Comparison of ENCODE assay signal across 1 cellular context in the genomic region with DNA sequence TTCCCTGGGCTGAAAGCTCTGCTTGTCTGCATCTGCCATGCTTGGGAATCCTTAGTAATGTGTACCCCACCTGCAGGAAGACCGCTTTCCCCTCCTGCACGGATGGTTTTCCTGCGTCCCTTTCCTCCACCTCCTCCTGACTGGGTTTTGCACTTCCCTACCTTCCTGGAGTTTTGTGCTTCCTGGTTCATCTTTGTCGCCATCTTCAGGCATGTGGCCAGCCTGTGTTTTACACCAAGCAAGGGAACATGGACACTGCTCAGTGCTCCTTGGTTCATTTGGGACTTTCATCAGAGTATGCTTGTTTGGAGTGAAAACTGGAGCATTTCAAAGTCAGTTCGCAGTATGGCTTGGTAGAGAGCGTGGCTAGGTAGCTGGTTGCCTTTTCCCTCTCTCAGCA.
A peak's percentile ranks its signal among the peaks of the same experiment; 100 is the strongest.
TF ChIP-seq lines count a peak whose summit lies in the region.

No MANE protein-coding gene starts in this region.

TF ChIP-seq in HepG2, 621 proteins besides CTCF, POLR2A, EP300 and RAD21:
- TF ChIP-seq ZNF83 (CRISPR knock-in tag; IDR thresholded peaks at IDR 0.05; ENCODE audit: borderline replicate concordance) = no peak
- no peak for TF ChIP-seq MTF2 (CRISPR knock-in tag; IDR thresholded peaks at IDR 0.05; ENCODE audit: borderline replicate concordance)
- no peak for TF ChIP-seq U2AF2 (IDR thresholded peaks at IDR 0.05; ENCODE audit: low read depth, low read length)
- TF ChIP-seq GATA4 (IDR thresholded peaks at IDR 0.05; ENCODE audit: borderline replicate concordance, low read depth) = no peak
- no peak for TF ChIP-seq ZSCAN29 (CRISPR knock-in tag; conservative IDR thresholded peaks at IDR 0.05)
- TF ChIP-seq, protein P1, sequence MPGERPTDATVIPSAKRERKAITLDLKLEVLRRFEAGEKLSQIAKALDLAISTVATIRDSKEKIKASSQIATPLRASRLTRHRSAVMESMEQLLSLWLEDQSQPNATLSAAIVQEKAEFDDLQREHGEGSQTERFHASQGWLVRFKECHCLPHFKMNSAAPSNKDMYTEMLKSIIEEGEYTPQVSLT (CRISPR knock-in tag; IDR thresholded peaks at IDR 0.05; ENCODE audit: borderline replicate concordance, low read depth) = no peak
- no peak for TF ChIP-seq SMAD9 (CRISPR knock-in tag; IDR thresholded peaks at IDR 0.05)
- TF ChIP-seq ZNF724P (CRISPR knock-in tag; IDR thresholded peaks at IDR 0.05; ENCODE audit: borderline replicate concordance) = no peak
- TF ChIP-seq POGZ (CRISPR knock-in tag; IDR thresholded peaks at IDR 0.05) = 0 out of 2 replicates have a peak, but pooled peaks have one; percentile 17
- no peak for TF ChIP-seq HNRNPK (IDR thresholded peaks at IDR 0.05; ENCODE audit: low read depth, low read length, poor library complexity, severe bottlenecking)
- peak; percentile 66 for TF ChIP-seq ELF1 (CRISPR knock-in tag; IDR thresholded peaks at IDR 0.05)
- TF ChIP-seq SRF (IDR thresholded peaks at IDR 0.05; ENCODE audit: low read depth, low read length) = no peak
- TF ChIP-seq, protein P2, sequence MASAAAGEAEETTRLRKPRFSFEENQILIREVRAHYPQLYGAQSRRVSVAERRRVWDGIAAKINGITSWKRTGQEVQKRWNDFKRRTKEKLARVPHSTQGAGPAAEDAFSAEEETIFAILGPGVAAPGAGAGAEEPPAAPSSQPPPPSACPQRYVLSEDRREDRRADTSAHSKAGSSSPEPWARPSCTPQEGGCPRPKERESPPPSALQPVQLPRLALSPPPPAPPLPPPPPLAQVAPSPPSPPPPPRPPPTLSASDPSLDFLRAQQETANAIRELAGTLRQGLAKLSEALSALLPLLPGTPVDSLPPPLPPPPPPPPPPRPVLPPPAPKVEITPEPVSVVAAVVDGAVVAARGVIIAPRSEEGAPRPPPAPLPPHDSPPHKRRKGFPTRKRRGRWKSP (CRISPR knock-in tag; IDR thresholded peaks at IDR 0.05) = no peak
- TF ChIP-seq ZNF576 (CRISPR knock-in tag; IDR thresholded peaks at IDR 0.05) = peak; percentile 99
- peak; percentile 33; the same call in 1 of the 2 replicates for TF ChIP-seq STAG1 (CRISPR knock-in tag; IDR thresholded peaks at IDR 0.05)
- TF ChIP-seq, protein P3, sequence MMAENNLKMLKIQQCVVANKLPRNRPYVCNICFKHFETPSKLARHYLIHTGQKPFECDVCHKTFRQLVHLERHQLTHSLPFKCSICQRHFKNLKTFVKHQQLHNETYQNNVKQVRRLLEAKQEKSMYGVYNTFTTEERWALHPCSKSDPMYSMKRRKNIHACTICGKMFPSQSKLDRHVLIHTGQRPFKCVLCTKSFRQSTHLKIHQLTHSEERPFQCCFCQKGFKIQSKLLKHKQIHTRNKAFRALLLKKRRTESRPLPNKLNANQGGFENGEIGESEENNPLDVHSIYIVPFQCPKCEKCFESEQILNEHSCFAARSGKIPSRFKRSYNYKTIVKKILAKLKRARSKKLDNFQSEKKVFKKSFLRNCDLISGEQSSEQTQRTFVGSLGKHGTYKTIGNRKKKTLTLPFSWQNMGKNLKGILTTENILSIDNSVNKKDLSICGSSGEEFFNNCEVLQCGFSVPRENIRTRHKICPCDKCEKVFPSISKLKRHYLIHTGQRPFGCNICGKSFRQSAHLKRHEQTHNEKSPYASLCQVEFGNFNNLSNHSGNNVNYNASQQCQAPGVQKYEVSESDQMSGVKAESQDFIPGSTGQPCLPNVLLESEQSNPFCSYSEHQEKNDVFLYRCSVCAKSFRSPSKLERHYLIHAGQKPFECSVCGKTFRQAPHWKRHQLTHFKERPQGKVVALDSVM (CRISPR knock-in tag; IDR thresholded peaks at IDR 0.05) = no peak
- TF ChIP-seq ZBTB7B (CRISPR knock-in tag; IDR thresholded peaks at IDR 0.05) = no peak
- TF ChIP-seq MXD3 (CRISPR knock-in tag; IDR thresholded peaks at IDR 0.05) = no peak
- no peak for TF ChIP-seq SPEN (CRISPR knock-in tag; IDR thresholded peaks at IDR 0.05; ENCODE audit: low read depth)
- TF ChIP-seq ZNF513 (CRISPR knock-in tag; conservative IDR thresholded peaks at IDR 0.05) = no peak
- TF ChIP-seq SAFB2 (CRISPR knock-in tag; IDR thresholded peaks at IDR 0.05; ENCODE audit: borderline replicate concordance, low read depth) = no peak
- TF ChIP-seq ZNF12 (CRISPR knock-in tag; IDR thresholded peaks at IDR 0.05) = no peak
- TF ChIP-seq ZBTB44 (CRISPR knock-in tag; IDR thresholded peaks at IDR 0.05) = no peak
- no peak for TF ChIP-seq ZNF687 (CRISPR knock-in tag; IDR thresholded peaks at IDR 0.05)
- no peak for TF ChIP-seq THAP9 (CRISPR knock-in tag; IDR thresholded peaks at IDR 0.05; ENCODE audit: borderline replicate concordance)
- no peak for TF ChIP-seq RARG (CRISPR knock-in tag; IDR thresholded peaks at IDR 0.05; ENCODE audit: low read depth)
- TF ChIP-seq ZMYM4 (CRISPR knock-in tag; IDR thresholded peaks at IDR 0.05) = 0 out of 2 replicates have a peak, but pooled peaks have one; percentile 17
- TF ChIP-seq ZNF180 (CRISPR knock-in tag; IDR thresholded peaks at IDR 0.05; ENCODE audit: borderline replicate concordance, low read depth) = no peak
